In genomic region chr22:41893591-41894375, GRCh38 we compare ENCODE assay signal across 1 cellular context.
TF ChIP-seq lines count a peak whose summit lies in the region.

No MANE protein-coding gene starts in this region.

TF ChIP-seq in HepG2, 621 proteins besides CTCF, POLR2A, EP300 and RAD21:
- TF ChIP-seq, protein P1, sequence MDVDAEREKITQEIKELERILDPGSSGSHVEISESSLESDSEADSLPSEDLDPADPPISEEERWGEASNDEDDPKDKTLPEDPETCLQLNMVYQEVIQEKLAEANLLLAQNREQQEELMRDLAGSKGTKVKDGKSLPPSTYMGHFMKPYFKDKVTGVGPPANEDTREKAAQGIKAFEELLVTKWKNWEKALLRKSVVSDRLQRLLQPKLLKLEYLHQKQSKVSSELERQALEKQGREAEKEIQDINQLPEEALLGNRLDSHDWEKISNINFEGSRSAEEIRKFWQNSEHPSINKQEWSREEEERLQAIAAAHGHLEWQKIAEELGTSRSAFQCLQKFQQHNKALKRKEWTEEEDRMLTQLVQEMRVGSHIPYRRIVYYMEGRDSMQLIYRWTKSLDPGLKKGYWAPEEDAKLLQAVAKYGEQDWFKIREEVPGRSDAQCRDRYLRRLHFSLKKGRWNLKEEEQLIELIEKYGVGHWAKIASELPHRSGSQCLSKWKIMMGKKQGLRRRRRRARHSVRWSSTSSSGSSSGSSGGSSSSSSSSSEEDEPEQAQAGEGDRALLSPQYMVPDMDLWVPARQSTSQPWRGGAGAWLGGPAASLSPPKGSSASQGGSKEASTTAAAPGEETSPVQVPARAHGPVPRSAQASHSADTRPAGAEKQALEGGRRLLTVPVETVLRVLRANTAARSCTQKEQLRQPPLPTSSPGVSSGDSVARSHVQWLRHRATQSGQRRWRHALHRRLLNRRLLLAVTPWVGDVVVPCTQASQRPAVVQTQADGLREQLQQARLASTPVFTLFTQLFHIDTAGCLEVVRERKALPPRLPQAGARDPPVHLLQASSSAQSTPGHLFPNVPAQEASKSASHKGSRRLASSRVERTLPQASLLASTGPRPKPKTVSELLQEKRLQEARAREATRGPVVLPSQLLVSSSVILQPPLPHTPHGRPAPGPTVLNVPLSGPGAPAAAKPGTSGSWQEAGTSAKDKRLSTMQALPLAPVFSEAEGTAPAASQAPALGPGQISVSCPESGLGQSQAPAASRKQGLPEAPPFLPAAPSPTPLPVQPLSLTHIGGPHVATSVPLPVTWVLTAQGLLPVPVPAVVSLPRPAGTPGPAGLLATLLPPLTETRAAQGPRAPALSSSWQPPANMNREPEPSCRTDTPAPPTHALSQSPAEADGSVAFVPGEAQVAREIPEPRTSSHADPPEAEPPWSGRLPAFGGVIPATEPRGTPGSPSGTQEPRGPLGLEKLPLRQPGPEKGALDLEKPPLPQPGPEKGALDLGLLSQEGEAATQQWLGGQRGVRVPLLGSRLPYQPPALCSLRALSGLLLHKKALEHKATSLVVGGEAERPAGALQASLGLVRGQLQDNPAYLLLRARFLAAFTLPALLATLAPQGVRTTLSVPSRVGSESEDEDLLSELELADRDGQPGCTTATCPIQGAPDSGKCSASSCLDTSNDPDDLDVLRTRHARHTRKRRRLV (CRISPR knock-in tag; IDR thresholded peaks at IDR 0.05) = no peak
- TF ChIP-seq ZHX1 (CRISPR knock-in tag; IDR thresholded peaks at IDR 0.05; ENCODE audit: low read depth) (no peak), TAF15 (IDR thresholded peaks at IDR 0.05; ENCODE audit: low read depth, low read length, poor library complexity, severe bottlenecking) (no peak), POLR2G (IDR thresholded peaks at IDR 0.05; ENCODE audit: low read depth, low read length) (peak; percentile 25; the same call in 1 of the 2 replicates), ERF (CRISPR knock-in tag; IDR thresholded peaks at IDR 0.05) (no peak), ZC3H13 (CRISPR knock-in tag; IDR thresholded peaks at IDR 0.05) (no peak), RNF219 (CRISPR knock-in tag; IDR thresholded peaks at IDR 0.05) (no peak)
